In the genomic region with DNA sequence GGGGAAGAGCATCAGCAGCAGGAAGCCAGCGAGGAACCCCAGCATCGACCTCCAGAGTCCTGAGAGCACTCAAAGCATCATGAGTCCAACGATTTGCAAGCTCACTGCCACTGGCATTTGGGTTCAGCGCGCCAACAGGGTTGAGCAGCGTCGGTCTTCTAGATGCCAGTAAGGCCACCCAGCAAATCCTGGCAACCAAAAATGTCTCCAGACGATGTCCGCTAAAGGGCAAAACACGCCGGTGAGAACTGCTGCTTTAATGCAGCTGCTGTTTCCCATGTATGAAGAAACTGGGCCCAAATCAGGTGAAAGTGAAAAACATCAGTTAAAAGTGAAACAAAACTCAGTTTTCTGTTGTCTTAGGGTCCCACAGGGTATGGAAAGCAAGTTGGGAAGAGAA, we compare ENCODE assay signal across 17 cellular contexts.
DNase-seq lines count a peak whose midpoint lies in the region; ATAC-seq, FAIRE-seq and TF ChIP-seq lines count a peak whose summit lies in the region.
"Had no signal": no experiment of that assay in that cellular context is flagged by ENCODE, and none has a peak within 500 bp of the region (broad histone marks: within the 10 kb centered on the region; RNA-seq: fewer than 3 reads in every experiment).

No MANE protein-coding gene starts in this region.

- no peak for TF ChIP-seq EP300 in H1 (IDR thresholded peaks at IDR 0.05; ENCODE audit: borderline replicate concordance in 1 of 2, low read depth in 2 of 2, low read length in 2 of 2)

- peaks cover 50% of the 10 kb centered on the region in 2 experiments for H4K20me1 ChIP-seq in H1 (replicated peaks in 1 of 2; ENCODE audit: control insufficient read depth in 1 of 2, insufficient read depth in 2 of 2, low read length in 2 of 2)

- no peak overlapping the region for H4K8ac ChIP-seq in H1 (ENCODE audit: extremely low read depth, insufficient read depth, low read length)

- peaks cover 79% of the 10 kb centered on the region for H3K4me1 Mint-ChIP-seq in activated naive CD4-positive, alpha-beta T cell treated with anti-CD3 and anti-CD28 coated beads for 36 hours (ENCODE audit: low read depth)
- peaks cover 61% of the 10 kb centered on the region for H3K4me1 Mint-ChIP-seq in WTC11
- peaks cover 55 to 76% of the 10 kb centered on the region in 2 donors for H3K4me1 Mint-ChIP-seq in stimulated activated naive B cell treated with anti-CD40 and anti-IgM and Interleukin-4, amounts not matched to agents 10 μg/mL and 1 μg/mL and 100 μg/mL, for 72 hours

- POLR2A ChIA-PET in WTC11 (lab: Charles Lee) (no interaction called here), H1 (lab: Charles Lee; ENCODE audit: partially characterized antibody) (interaction anchor here (1.3 to 3.2 kb wide), 5 partner anchors 9 to 84 kb away, joined by 3 to 11 read pairs (median 5); no protein-coding TSS in a partner anchor)

- no peak for ATAC-seq in WTC11
- no peak for ATAC-seq in stimulated activated naive B cell treated with anti-CD40 and anti-IgM and Interleukin-4, amounts not matched to agents 10 μg/mL and 1 μg/mL and 100 μg/mL, for 72 hours (replicated peaks)
- no peak for ATAC-seq in HG02884 (IDR thresholded peaks at IDR 0.05; ENCODE audit: unreplicated experiment)

- H3K4me2 ChIP-seq in H1 (ENCODE audit: insufficient read depth in 1 of 2, low read depth in 2 of 2, low read length in 2 of 2), result no peak overlapping the region

- H3K4me3 Mint-ChIP-seq in activated naive CD4-positive, alpha-beta T cell treated with anti-CD3 and anti-CD28 coated beads for 36 hours, result no peak overlapping the region
- no peak overlapping the region for H3K4me3 Mint-ChIP-seq in WTC11
- H3K4me3 Mint-ChIP-seq in stimulated activated naive B cell treated with anti-CD40 and anti-IgM and Interleukin-4, amounts not matched to agents 10 μg/mL and 1 μg/mL and 100 μg/mL, for 72 hours, result no peak overlapping the region
- H3K4me3 Mint-ChIP-seq: mesothelial cell of epicardium had no signal

- H3K27me3 ChIP-seq in H1 (replicated peaks in 1 of 4; ENCODE audit: control insufficient read depth in 3 of 4, extremely low read depth in 1 of 4, insufficient read depth in 3 of 4, low read length in 3 of 4), result no peaks in the 10 kb centered on the region
- H3K27me3 ChIP-seq in left ventricle myocardium inferior (ENCODE audit: low read depth), result no peaks in the 10 kb centered on the region

- no peaks in the 10 kb centered on the region for H3K9me3 Mint-ChIP-seq in activated naive CD4-positive, alpha-beta T cell treated with anti-CD3 and anti-CD28 coated beads for 36 hours
- H3K9me3 Mint-ChIP-seq in WTC11, result no peaks in the 10 kb centered on the region
- no peaks in the 10 kb centered on the region for H3K9me3 Mint-ChIP-seq in stimulated activated naive B cell treated with anti-CD40 and anti-IgM and Interleukin-4, amounts not matched to agents 10 μg/mL and 1 μg/mL and 100 μg/mL, for 72 hours
- H3K9me3 Mint-ChIP-seq: mesothelial cell of epicardium; T-helper 2 cell treated with Interferon-gamma antibody and Interleukin-4, amounts not matched to agents 5 μg/mL and 100 μg/mL, for 36 hours had no signal

- no peak overlapping the region for H3K4ac ChIP-seq in H1 (replicated peaks; ENCODE audit: insufficient read length, low read depth, low read length)

- no peaks in the 10 kb centered on the region for H3K27me3 Mint-ChIP-seq in activated naive CD4-positive, alpha-beta T cell treated with anti-CD3 and anti-CD28 coated beads for 36 hours (ENCODE audit: low read depth)
- no peaks in the 10 kb centered on the region for H3K27me3 Mint-ChIP-seq in WTC11 (ENCODE audit: low read depth)
- H3K27me3 Mint-ChIP-seq in stimulated activated naive B cell treated with anti-CD40 and anti-IgM and Interleukin-4, amounts not matched to agents 10 μg/mL and 1 μg/mL and 100 μg/mL, for 72 hours, result no peaks in the 10 kb centered on the region

- H2AFZ ChIP-seq in H1 (ENCODE audit: low read length), result no peak overlapping the region

- H3K36me3 Mint-ChIP-seq in activated naive CD4-positive, alpha-beta T cell treated with anti-CD3 and anti-CD28 coated beads for 36 hours (ENCODE audit: low read depth), result peaks cover 27% of the 10 kb centered on the region
- H3K36me3 Mint-ChIP-seq in WTC11, result peaks cover 10% of the 10 kb centered on the region
- peaks cover 20 to 45% of the 10 kb centered on the region in 2 donors for H3K36me3 Mint-ChIP-seq in stimulated activated naive B cell treated with anti-CD40 and anti-IgM and Interleukin-4, amounts not matched to agents 10 μg/mL and 1 μg/mL and 100 μg/mL, for 72 hours

- no peak overlapping the region for H2BK120ac ChIP-seq in H1 (replicated peaks; ENCODE audit: low read depth, low read length)

- no peak overlapping the region for H3K4me3 ChIP-seq in H1 (ENCODE audit: extremely low read depth in 1 of 4, insufficient read depth in 2 of 4, low read depth in 3 of 4, low read length in 4 of 4)
- no peak overlapping the region for H3K4me3 ChIP-seq in left ventricle myocardium inferior

- no peaks in the 10 kb centered on the region for H3K9me3 ChIP-seq in H1 (ENCODE audit: insufficient read depth in 2 of 2, low read depth in 1 of 2, low read length in 1 of 2)
- no peaks in the 10 kb centered on the region for H3K9me3 ChIP-seq in left ventricle myocardium inferior (replicated peaks)

- TF ChIP-seq POLR2A in H1 (IDR thresholded peaks at IDR 0.05; ENCODE audit: control extremely low read depth in 1 of 2, low read depth in 2 of 2, low read length in 2 of 2), result no peak

- TF ChIP-seq CTCF in WTC11 (IDR thresholded peaks at IDR 0.05) (no peak), H1 (IDR thresholded peaks at IDR 0.05; ENCODE audit: control extremely low read depth in 1 of 3, insufficient read depth in 1 of 3, low read depth in 1 of 3, low read length in 3 of 3) (no peak), left ventricle myocardium inferior (IDR thresholded peaks at IDR 0.05; ENCODE audit: borderline replicate concordance) (no peak)

- H2BK20ac ChIP-seq in H1 (ENCODE audit: low read length), result no peak overlapping the region

- H3K56ac ChIP-seq in H1 (replicated peaks; ENCODE audit: insufficient read length, low read depth, low read length), result no peak overlapping the region

- H3K18ac ChIP-seq in H1 (ENCODE audit: extremely low read depth, low read length), result peak overlapping the region; percentile 27; the same call in 1 of the 2 replicates

- peak overlapping the region; percentile 62 for H3K27ac Mint-ChIP-seq in activated naive CD4-positive, alpha-beta T cell treated with anti-CD3 and anti-CD28 coated beads for 36 hours
- H3K27ac Mint-ChIP-seq in WTC11, result peak overlapping the region; percentile 55
- peak overlapping the region; percentile 75 for H3K27ac Mint-ChIP-seq in stimulated activated naive B cell treated with anti-CD40 and anti-IgM and Interleukin-4, amounts not matched to agents 10 μg/mL and 1 μg/mL and 100 μg/mL, for 72 hours

- no peak overlapping the region for H2BK15ac ChIP-seq in H1 (ENCODE audit: low read length)

- H3K23me2 ChIP-seq in H1 (ENCODE audit: low read depth, low read length), result no peaks in the 10 kb centered on the region

- intact Hi-C loops in activated naive CD4-positive, alpha-beta T cell treated with anti-CD3 and anti-CD28 coated beads for 36 hours (cut with micrococcal nuclease), result no loop called here
- intact Hi-C loops in left ventricle myocardium inferior (cut with micrococcal nuclease), result no loop called here

- no peak for DNase-seq in activated naive CD4-positive, alpha-beta T cell treated with anti-CD3 and anti-CD28 coated beads for 36 hours
- DNase-seq in activated naive CD4-positive, alpha-beta T cell (lab: John Stamatoyannopoulos, UW), result no peak
- no peak for DNase-seq in WTC11 (ENCODE audit: low spot score)
- DNase-seq in H1 (ENCODE audit: low read depth in 1 of 2, low spot score in 2 of 2), result no peak
- no peak for DNase-seq in stimulated activated naive B cell treated with anti-CD40 and anti-IgM and Interleukin-4, amounts not matched to agents 10 μg/mL and 1 μg/mL and 100 μg/mL, for 72 hours
- DNase-seq in hippocampal formation (lab: John Stamatoyannopoulos, UW), result no peak
- no peak for DNase-seq in left ventricle myocardium inferior
- DNase-seq: activated effector memory CD4-positive, alpha-beta T cell treated with anti-CD3 and anti-CD28 coated beads, Interleukin-2, amount 50 U/mL, for 16 hours; kidney glomerular epithelial cell; NCI-H146; NCI-H446; SHP77 treated with DMSO at 0.1 percent for 48 hours; stimulated activated CD4-positive, alpha-beta T cell treated with anti-CD3 and anti-CD28 coated beads, Interleukin-4, amount 100 ng/mL, for 24 hours had no signal

- CTCF ChIA-PET in activated naive CD4-positive, alpha-beta T cell treated with anti-CD3 and anti-CD28 coated beads for 36 hours (lab: Charles Lee), result interaction anchor here (0.7 kb wide), 1 partner anchor 56 kb away, joined by 3 read pairs; no protein-coding TSS in a partner anchor
- CTCF ChIA-PET in WTC11 (lab: Charles Lee) (interaction anchor here (0.6 to 0.8 kb wide), 2 partner anchors 112 to 131 kb away, joined by 3 read pairs; no protein-coding TSS in a partner anchor), H1 (lab: Charles Lee; ENCODE audit: partially characterized antibody) (interaction anchor here (0.7 to 1.6 kb wide), 4 partner anchors 9 to 105 kb away, joined by 3 to 5 read pairs (median 3); no protein-coding TSS in a partner anchor)

- H2BK12ac ChIP-seq in H1 (ENCODE audit: low read depth, low read length), result no peak overlapping the region

- H3K36me3 ChIP-seq in H1 (ENCODE audit: control insufficient read depth in 2 of 4, insufficient read depth in 4 of 4, low read length in 3 of 4) (peaks cover 0 to 3% (median 0%) of the 10 kb centered on the region in 4 experiments; a peak in 1 of 8 replicates), left ventricle myocardium inferior (no peaks in the 10 kb centered on the region)

- H2BK5ac ChIP-seq in H1 (ENCODE audit: low read depth, low read length), result no peak overlapping the region

- H3K79me2 ChIP-seq in H1 (ENCODE audit: control insufficient read depth in 1 of 2, insufficient read depth in 2 of 2, low read length in 2 of 2), result peaks cover 63 to 98% of the 10 kb centered on the region in 2 experiments

- H3K14ac ChIP-seq in H1 (ENCODE audit: insufficient read length), result no peak overlapping the region

- 85% methylated on average over 11 of the region's 11 CpGs; no CpG with 5 or more reads in 1 of the 2 experiments for WGBS in H1 (ENCODE audit: extremely low coverage in 1 of 2, insufficient coverage in 1 of 2, insufficient read length in 1 of 2, insufficient replicate concordance in 2 of 2, low coverage in 1 of 2, low lambda C conversion rate in 2 of 2, missing lambda C conversion rate in 1 of 2), 2 experiments

- H3K27ac ChIP-seq in H1 (ENCODE audit: low read depth, low read length) (no peak overlapping the region), left ventricle myocardium inferior (replicated peaks) (no peak overlapping the region)

- H3K4me1 ChIP-seq in H1 (replicated peaks in 1 of 4; ENCODE audit: control insufficient read depth in 3 of 4, insufficient read depth in 4 of 4, low read length in 3 of 4) (peaks cover 6 to 17% (median 15%) of the 10 kb centered on the region in 4 experiments), left ventricle myocardium inferior (peaks cover 87% of the 10 kb centered on the region)

- H3K23ac ChIP-seq in H1 (ENCODE audit: insufficient read length), result no peak overlapping the region

- H3K9ac ChIP-seq in H1 (replicated peaks in 1 of 4; ENCODE audit: extremely low read depth in 1 of 4, low read depth in 3 of 4, low read length in 3 of 4), result no peak overlapping the region

- FAIRE-seq in H1 (lab: Jason Lieb, UNC), result no peak
- FAIRE-seq: bronchial epithelial cell had no signal

- no peak for TF ChIP-seq RAD21 in H1 (IDR thresholded peaks at IDR 0.05 in 1 of 2, conservative IDR thresholded peaks at IDR 0.05 in 1 of 2; ENCODE audit: low read depth in 2 of 2, low read length in 2 of 2)

- no peak overlapping the region for H4K5ac ChIP-seq in H1 (ENCODE audit: insufficient read length, low read depth, low read length)

- H4K91ac ChIP-seq in H1 (replicated peaks; ENCODE audit: insufficient read length, low read length), result no peak overlapping the region

- H3K79me1 ChIP-seq in H1 (ENCODE audit: low read depth, low read length), result peaks cover 34% of the 10 kb centered on the region

- H2AK5ac ChIP-seq in H1 (ENCODE audit: low read depth, low read length), result no peak overlapping the region
